In the genomic region with DNA sequence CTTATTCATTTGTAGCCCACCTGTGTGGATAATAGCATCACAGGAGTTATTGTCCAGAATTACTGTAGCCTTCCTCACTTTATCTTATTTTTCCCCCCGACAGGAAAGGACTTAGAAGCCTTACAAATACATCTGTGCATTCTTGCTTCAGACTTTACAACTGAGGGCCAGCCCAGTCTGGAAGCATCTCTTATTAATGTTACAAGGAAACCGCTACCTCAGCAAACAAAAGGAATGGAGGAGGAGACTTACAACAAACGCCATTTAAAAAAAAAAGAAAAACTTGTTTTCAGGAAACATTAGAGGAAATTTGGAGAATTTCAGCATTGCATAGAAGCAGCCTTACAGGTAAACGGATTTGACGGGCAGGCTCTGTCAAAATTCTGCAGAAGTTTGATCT, we compare ENCODE assay signal across 16 cellular contexts. TPM values are rescaled to one million over a fixed set of nuclear protein-coding genes. Genes with fewer than 3 reads are reported as not detected.
DNase-seq lines count a peak whose midpoint lies in the region; ATAC-seq and TF ChIP-seq lines count a peak whose summit lies in the region.
"Had no signal": no experiment of that assay in that cellular context is flagged by ENCODE, and none has a peak within 500 bp of the region (broad histone marks: within the 10 kb centered on the region; RNA-seq: fewer than 3 reads in every experiment).

No MANE protein-coding gene starts in this region.

- no peaks in the 10 kb centered on the region for H3K4me1 ChIP-seq in neural progenitor cell
- no peaks in the 10 kb centered on the region for H3K4me1 ChIP-seq in suprapubic skin

- peaks cover 12% of the 10 kb centered on the region for H4K20me1 ChIP-seq in neural progenitor cell (ENCODE audit: low read depth)

- CTCF ChIA-PET in CD4-positive, alpha-beta T cell (lab: Charles Lee), result no interaction called here
- CTCF ChIA-PET in activated CD8-positive, alpha-beta memory T cell treated with anti-CD3 and anti-CD28 coated beads, Interleukin-2, amount 10 ng/mL, durations not matched to agents 7 days and 5 days (lab: Charles Lee), result no interaction called here

- H3K27ac Mint-ChIP-seq in CD4-positive, alpha-beta T cell, result peak overlapping the region; percentile 57
- peak overlapping the region; percentile 14 for H3K27ac Mint-ChIP-seq in memory B cell
- peak overlapping the region; percentile 10 for H3K27ac Mint-ChIP-seq in neural progenitor cell
- no peak overlapping the region for H3K27ac Mint-ChIP-seq in activated CD8-positive, alpha-beta memory T cell treated with anti-CD3 and anti-CD28 coated beads, Interleukin-2, amount 10 ng/mL, durations not matched to agents 7 days and 5 days
- H3K27ac Mint-ChIP-seq: HFFc6 had no signal

- 71% methylated on average over 5 of the region's 5 CpGs for WGBS in suprapubic skin

- H3K4me3 ChIP-seq in neural progenitor cell, result no peak overlapping the region
- H3K4me3 ChIP-seq in suprapubic skin, result no peak overlapping the region

- H3K36me3 ChIP-seq in neural progenitor cell, result no peaks in the 10 kb centered on the region
- H3K36me3 ChIP-seq in suprapubic skin, result peaks cover 10% of the 10 kb centered on the region

- no peak overlapping the region for H3K4me2 ChIP-seq in neural progenitor cell

- H3K4me1 Mint-ChIP-seq in CD4-positive, alpha-beta T cell (ENCODE audit: low read depth), result peaks cover 43% of the 10 kb centered on the region
- H3K4me1 Mint-ChIP-seq in memory B cell (peaks cover 3% of the 10 kb centered on the region), neural progenitor cell (no peaks in the 10 kb centered on the region)
- no peaks in the 10 kb centered on the region for H3K4me1 Mint-ChIP-seq in activated CD8-positive, alpha-beta memory T cell treated with anti-CD3 and anti-CD28 coated beads, Interleukin-2, amount 10 ng/mL, durations not matched to agents 7 days and 5 days

- no peaks in the 10 kb centered on the region for H3K27me3 ChIP-seq in CD4-positive, alpha-beta T cell (ENCODE audit: control insufficient read depth, insufficient read depth, low read length)
- H3K27me3 ChIP-seq in neural progenitor cell (no peaks in the 10 kb centered on the region), suprapubic skin (no peaks in the 10 kb centered on the region)

- no peak overlapping the region for H3K27ac ChIP-seq in CD4-positive, alpha-beta T cell (ENCODE audit: low read depth, low read length)
- peak overlapping the region; percentile 95 for H3K27ac ChIP-seq in VCaP
- H3K27ac ChIP-seq in neural progenitor cell, result no peak overlapping the region
- no peak overlapping the region for H3K27ac ChIP-seq in suprapubic skin

- DNase-seq in CD4-positive, alpha-beta T cell, result no peak
- no peak for DNase-seq in memory B cell (ENCODE audit: low spot score in 2 of 2)
- DNase-seq in neural progenitor cell (ENCODE audit: low spot score), result no peak
- DNase-seq in T-helper 1 cell, result no peak
- no peak for DNase-seq in NCI-H345 treated with DMSO at 0.1 percent for 48 hours (lab: John Stamatoyannopoulos, UW; ENCODE audit: unreplicated experiment)
- no peak for DNase-seq in suprapubic skin (ENCODE audit: low spot score in 2 of 2)
- no peak for DNase-seq in activated CD8-positive, alpha-beta memory T cell treated with anti-CD3 and anti-CD28 coated beads, Interleukin-2, amount 10 ng/mL, durations not matched to agents 7 days and 5 days
- DNase-seq: EL, HFFc6, Karpas-422, MM.1S, NCI-H1417 treated with DMSO at 0.1 percent for 48 hours, NCI-H2029 treated with DMSO at 0.1 percent for 48 hours, SIG-M5 had no signal

- H3K79me2 ChIP-seq in neural progenitor cell (ENCODE audit: low read depth), result no peaks in the 10 kb centered on the region

- POLR2A ChIA-PET in CD4-positive, alpha-beta T cell (lab: Charles Lee), result no interaction called here

- no peak overlapping the region for H3K4me3 Mint-ChIP-seq in CD4-positive, alpha-beta T cell
- H3K4me3 Mint-ChIP-seq in memory B cell (no peak overlapping the region), neural progenitor cell (no peak overlapping the region)
- H3K4me3 Mint-ChIP-seq in activated CD8-positive, alpha-beta memory T cell treated with anti-CD3 and anti-CD28 coated beads, Interleukin-2, amount 10 ng/mL, durations not matched to agents 7 days and 5 days, result no peak overlapping the region
- H3K4me3 Mint-ChIP-seq: HFFc6 had no signal

- H3K9me3 Mint-ChIP-seq in CD4-positive, alpha-beta T cell, result no peaks in the 10 kb centered on the region
- H3K9me3 Mint-ChIP-seq in memory B cell, result no peaks in the 10 kb centered on the region
- H3K9me3 Mint-ChIP-seq in neural progenitor cell, result no peaks in the 10 kb centered on the region
- H3K9me3 Mint-ChIP-seq in activated CD8-positive, alpha-beta memory T cell treated with anti-CD3 and anti-CD28 coated beads, Interleukin-2, amount 10 ng/mL, durations not matched to agents 7 days and 5 days (ENCODE audit: low read depth), result no peaks in the 10 kb centered on the region
- H3K9me3 Mint-ChIP-seq: HFFc6 had no signal

- no peak for TF ChIP-seq CTCF in CD4-positive, alpha-beta T cell (IDR thresholded peaks at IDR 0.05)
- TF ChIP-seq CTCF in VCaP (conservative IDR thresholded peaks at IDR 0.05) (no peak), neural progenitor cell (IDR thresholded peaks at IDR 0.05) (no peak), suprapubic skin (IDR thresholded peaks at IDR 0.05) (no peak)

- intact Hi-C loops in CD4-positive, alpha-beta T cell (cut with DNase I, micrococcal nuclease), result loop anchor here in 1 of 2 experiments (5.0 kb wide), 1 partner anchor 38 kb away; no protein-coding TSS in a partner anchor

- no peak for TF ChIP-seq EP300 in suprapubic skin (IDR thresholded peaks at IDR 0.05)

- no peak for ATAC-seq in CD4-positive, alpha-beta T cell (ENCODE audit: poor library complexity)
- no peak for ATAC-seq in memory B cell (ENCODE audit: low read depth)
- no peak for ATAC-seq in activated CD8-positive, alpha-beta memory T cell treated with anti-CD3 and anti-CD28 coated beads, Interleukin-2, amount 10 ng/mL, durations not matched to agents 7 days and 5 days
- ATAC-seq: Panc1 had no signal

- H3K36me3 Mint-ChIP-seq in CD4-positive, alpha-beta T cell (ENCODE audit: low read depth), result peaks cover 36% of the 10 kb centered on the region
- H3K36me3 Mint-ChIP-seq in memory B cell, result peaks cover 2% of the 10 kb centered on the region
- peaks cover 15% of the 10 kb centered on the region for H3K36me3 Mint-ChIP-seq in neural progenitor cell
- peaks cover 2% of the 10 kb centered on the region for H3K36me3 Mint-ChIP-seq in activated CD8-positive, alpha-beta memory T cell treated with anti-CD3 and anti-CD28 coated beads, Interleukin-2, amount 10 ng/mL, durations not matched to agents 7 days and 5 days

- no peaks in the 10 kb centered on the region for H3K9me3 ChIP-seq in CD4-positive, alpha-beta T cell (ENCODE audit: control insufficient read depth, low read length)
- no peaks in the 10 kb centered on the region for H3K9me3 ChIP-seq in neural progenitor cell (ENCODE audit: low read depth)
- H3K9me3 ChIP-seq in suprapubic skin, result no peaks in the 10 kb centered on the region

- H2AFZ ChIP-seq in neural progenitor cell (replicated peaks), result no peak overlapping the region

- H3K27me3 Mint-ChIP-seq in CD4-positive, alpha-beta T cell, result no peaks in the 10 kb centered on the region
- H3K27me3 Mint-ChIP-seq in memory B cell (no peaks in the 10 kb centered on the region), neural progenitor cell (ENCODE audit: insufficient read depth, low read depth) (no peaks in the 10 kb centered on the region)
- no peaks in the 10 kb centered on the region for H3K27me3 Mint-ChIP-seq in activated CD8-positive, alpha-beta memory T cell treated with anti-CD3 and anti-CD28 coated beads, Interleukin-2, amount 10 ng/mL, durations not matched to agents 7 days and 5 days

- TF ChIP-seq POLR2A in suprapubic skin (IDR thresholded peaks at IDR 0.05), result no peak

- no peak overlapping the region for H3K9ac ChIP-seq in neural progenitor cell

- H3F3A ChIP-seq in neural progenitor cell (ENCODE audit: low read depth), result no peaks in the 10 kb centered on the region

RNA-seq across cellular contexts. Expression of a gene that starts 45.2 kb away (rescaled TPM):
- total RNA-seq in CD4-positive, alpha-beta T cell, result 10 to 100 TPM; 69.7 to 72.0 TPM
- total RNA-seq in neural progenitor cell (ENCODE audit: low replicate concordance) (27.7 and 69.8 TPM in 2 replicates), suprapubic skin (10 to 100 TPM; 24.3 to 37.3 (median 31.0) TPM)
- 1 to 10 TPM; 8.1 to 9.3 TPM for total RNA-seq in activated CD8-positive, alpha-beta memory T cell treated with anti-CD3 and anti-CD28 coated beads, Interleukin-2, amount 10 ng/mL, durations not matched to agents 7 days and 5 days
